1 cellular context compared by ENCODE assay signal in the genomic region with DNA sequence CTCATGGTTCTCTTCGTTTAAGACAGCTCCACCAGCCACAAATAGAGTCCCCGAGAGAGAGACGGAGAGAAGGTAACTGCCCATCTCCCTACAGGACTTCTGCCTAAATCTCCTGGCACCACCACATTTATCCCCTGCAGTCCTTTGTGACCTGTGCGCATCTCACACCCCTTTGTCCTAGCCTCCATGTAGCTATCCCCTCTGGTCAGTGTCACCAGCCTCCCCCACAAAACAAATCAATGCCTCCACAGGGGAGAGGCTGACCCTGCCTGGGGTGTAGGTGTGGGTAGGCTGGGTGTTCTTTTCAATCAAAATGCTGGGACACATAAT.
TF ChIP-seq lines count a peak whose summit lies in the region.

Gene GARIN3 (minus strand): TSS at position 101 of the 330 bp plus-strand sequence. CDS start 96 bp downstream, at position 5.

TF ChIP-seq in H1, 55 proteins besides CTCF, POLR2A, EP300 and RAD21:
- TF ChIP-seq SIX5 (IDR thresholded peaks at IDR 0.05; ENCODE audit: low read depth, low read length) (no peak), SIRT6 (IDR thresholded peaks at IDR 0.05; ENCODE audit: low read length) (no peak), HDAC6 (IDR thresholded peaks at IDR 0.05; ENCODE audit: low read depth, low read length) (no peak), BCL11A (IDR thresholded peaks at IDR 0.05; ENCODE audit: low read depth in 2 of 2, low read length in 2 of 2) (no peak), KDM1A (IDR thresholded peaks at IDR 0.05; ENCODE audit: borderline replicate concordance, low read length) (no peak), SIN3A (conservative IDR thresholded peaks at IDR 0.05 in 1 of 2, IDR thresholded peaks at IDR 0.05 in 1 of 2; ENCODE audit: low read depth in 1 of 2, low read length in 2 of 2) (no peak), E2F6 (IDR thresholded peaks at IDR 0.05) (no peak), SP4 (IDR thresholded peaks at IDR 0.05; ENCODE audit: low read length) (no peak), EZH2 (IDR thresholded peaks at IDR 0.05; ENCODE audit: low read depth, low read length, severe bottlenecking) (no peak), KDM4A (IDR thresholded peaks at IDR 0.05; ENCODE audit: low read depth, low read length, severe bottlenecking) (no peak), SP1 (IDR thresholded peaks at IDR 0.05; ENCODE audit: low read depth, low read length) (no peak), POLR2AphosphoS5 (IDR thresholded peaks at IDR 0.05; ENCODE audit: low read depth, low read length) (no peak), CBX8 (IDR thresholded peaks at IDR 0.05; ENCODE audit: borderline replicate concordance, low read depth, low read length) (no peak), TBP (IDR thresholded peaks at IDR 0.05; ENCODE audit: low read depth, low read length) (no peak)
